22 cellular contexts compared by ENCODE assay signal in genomic region chr10:5606864-5607263, GRCh38. TPM values are rescaled to one million over a fixed set of nuclear protein-coding genes. Genes with fewer than 3 reads are reported as not detected.
DNase-seq lines count a peak whose midpoint lies in the region; ATAC-seq and TF ChIP-seq lines count a peak whose summit lies in the region.
"Had no signal": no experiment of that assay in that cellular context is flagged by ENCODE, and none has a peak within 500 bp of the region (broad histone marks: within the 10 kb centered on the region; RNA-seq: fewer than 3 reads in every experiment).

No MANE protein-coding gene starts in this region.

- TF ChIP-seq CTCF in SK-N-SH (IDR thresholded peaks at IDR 0.05) (no peak), OCI-LY3 (IDR thresholded peaks at IDR 0.05; ENCODE audit: low read depth, low read length) (peak; percentile 32; the same call in 1 of the 2 replicates), foreskin keratinocyte (conservative IDR thresholded peaks at IDR 0.05) (peak; percentile 28)

- H3K4me3 ChIP-seq in SK-N-SH (ENCODE audit: low read depth in 2 of 2, low read length in 1 of 2) (no peak overlapping the region), OCI-LY3 (ENCODE audit: low read length) (0 out of 2 replicates have a peak overlapping the region, but pooled peaks have one; percentile 38)
- H3K4me3 ChIP-seq: gastrocnemius medialis, skin epidermis, thyroid gland had no signal

- TF ChIP-seq RAD21 in SK-N-SH (IDR thresholded peaks at IDR 0.05; ENCODE audit: low read length) = 0 out of 2 replicates have a peak, but pooled peaks have one; percentile 7

- H3K36me3 ChIP-seq in SK-N-SH (replicated peaks in 1 of 2; ENCODE audit: control insufficient read depth in 1 of 2, insufficient read depth in 2 of 2, low read length in 1 of 2) (no peaks in the 10 kb centered on the region), OCI-LY3 (replicated peaks; ENCODE audit: low read depth, low read length) (no peaks in the 10 kb centered on the region)
- H3K36me3 ChIP-seq: esophagus muscularis mucosa, gastrocnemius medialis, neutrophil, thyroid gland had no signal

- no peaks in the 10 kb centered on the region for H3K79me2 ChIP-seq in SK-N-SH (ENCODE audit: insufficient read depth)
- no peaks in the 10 kb centered on the region for H3K79me2 ChIP-seq in OCI-LY3 (ENCODE audit: low read length)

- H3K4me2 ChIP-seq in SK-N-SH (no peak overlapping the region), OCI-LY3 (ENCODE audit: low read length) (peak overlapping the region; percentile 51)

- H4K20me1 ChIP-seq in SK-N-SH (ENCODE audit: insufficient read depth) (no peaks in the 10 kb centered on the region), OCI-LY3 (ENCODE audit: insufficient read depth, low read length) (no peaks in the 10 kb centered on the region)

- no peaks in the 10 kb centered on the region for H3F3A ChIP-seq in SK-N-SH (replicated peaks; ENCODE audit: insufficient read depth)

- no peak overlapping the region for H2AFZ ChIP-seq in SK-N-SH (ENCODE audit: low read depth)
- H2AFZ ChIP-seq in OCI-LY3 (ENCODE audit: low read depth, low read length) = no peak overlapping the region

- ATAC-seq in SK-N-SH treated with all-trans-retinoic acid at 6 μM for 48 hours (no peak), foreskin keratinocyte (no peak), GM19035 (IDR thresholded peaks at IDR 0.05; ENCODE audit: unreplicated experiment) (no peak)
- ATAC-seq: gastrocnemius medialis; stimulated activated effector memory CD8-positive, alpha-beta T cell treated with anti-CD3 and anti-CD28 coated beads, Interleukin-12 subunit alpha, Interleukin-12 subunit beta, amount 100 ng/mL, for 72 hours had no signal

- H3K27ac ChIP-seq in SK-N-SH (ENCODE audit: low read depth in 2 of 2, low read length in 1 of 2) (no peak overlapping the region), OCI-LY3 (ENCODE audit: low read length) (no peak overlapping the region), foreskin keratinocyte (no peak overlapping the region)
- H3K27ac ChIP-seq: esophagus muscularis mucosa, gastrocnemius medialis, neutrophil, skin epidermis, thyroid gland had no signal

- H3K9ac ChIP-seq in SK-N-SH (no peak overlapping the region), OCI-LY3 (ENCODE audit: low read length) (no peak overlapping the region)

- H3K9me2 ChIP-seq in SK-N-SH = no peaks in the 10 kb centered on the region

- CTCF ChIA-PET in SK-N-SH (lab: Yijun Ruan, JAX) = interaction anchor here (0.7 to 2.2 kb wide), 4 partner anchors 12 to 165 kb away, joined by 3 to 10 read pairs (median 5); no protein-coding TSS in a partner anchor

- POLR2A ChIA-PET in SK-N-SH (lab: Yijun Ruan, JAX) = no interaction called here

- H3K27me3 ChIP-seq in SK-N-SH (ENCODE audit: insufficient read depth) (no peaks in the 10 kb centered on the region), OCI-LY3 (ENCODE audit: low read depth, low read length) (peaks cover 9% of the 10 kb centered on the region; the same call in 1 of the 2 replicates), foreskin keratinocyte (no peaks in the 10 kb centered on the region)
- H3K27me3 ChIP-seq: esophagus muscularis mucosa, gastrocnemius medialis, thyroid gland had no signal

- H3K4me1 ChIP-seq in SK-N-SH (ENCODE audit: control insufficient read depth in 1 of 2, insufficient read depth in 2 of 2, low read depth in 1 of 2, low read length in 1 of 2) (no peaks in the 10 kb centered on the region; a peak in 1 of 4 replicates), OCI-LY3 (ENCODE audit: low read length) (no peaks in the 10 kb centered on the region), foreskin keratinocyte (peaks cover 25% of the 10 kb centered on the region)

- DNase-seq in SK-N-SH (no peak), ELR (ENCODE audit: low read depth) (peak; percentile 22), foreskin keratinocyte (no peak), NOMO-1 (lab: John Stamatoyannopoulos, UW; ENCODE audit: unreplicated experiment in 2 of 2) (no peak)
- DNase-seq in activated CD4-positive, CD25-positive, alpha-beta regulatory T cell treated with anti-CD3 and anti-CD28 coated beads, Interleukin-2, amount 50 U/mL, for 72 hours = no peak
- DNase-seq: 8988T; gastrocnemius medialis; H7; NCI-H1417; NCI-H2081 treated with DMSO at 0.1 percent for 48 hours; NCI-H510A; RPMI8226; stimulated activated CD4-positive, alpha-beta T cell treated with anti-CD3 and anti-CD28 coated beads, Interleukin-1b, Interleukin-23, amount 100 ng/mL, for 48 hours; T-helper 9 cell; thyroid gland had no signal

- H3K9me3 ChIP-seq in SK-N-SH = no peaks in the 10 kb centered on the region
- no peaks in the 10 kb centered on the region for H3K9me3 ChIP-seq in OCI-LY3 (ENCODE audit: insufficient read depth, low read length)
- H3K9me3 ChIP-seq: esophagus muscularis mucosa, gastrocnemius medialis, neutrophil, thyroid gland had no signal

- no peak for TF ChIP-seq EP300 in SK-N-SH (IDR thresholded peaks at IDR 0.05; ENCODE audit: borderline replicate concordance in 1 of 2, low read depth in 1 of 2, low read length in 1 of 2)

- WGBS in SK-N-SH (ENCODE audit: low lambda C conversion rate) = 87% methylated on average over 10 of the region's 10 CpGs

TF ChIP-seq in SK-N-SH, 30 proteins besides CTCF, POLR2A, EP300 and RAD21 (continues in another document):
- no peak for TF ChIP-seq GABPA (IDR thresholded peaks at IDR 0.05; ENCODE audit: low read depth)
- no peak for TF ChIP-seq SIN3A (IDR thresholded peaks at IDR 0.05; ENCODE audit: borderline replicate concordance, low read depth, low read length)
- TF ChIP-seq TAF1 (IDR thresholded peaks at IDR 0.05; ENCODE audit: borderline replicate concordance, low read depth, low read length) = no peak
- TF ChIP-seq CHD2 (IDR thresholded peaks at IDR 0.05; ENCODE audit: low read length, partially characterized antibody) = no peak
- no peak for TF ChIP-seq PBX3 (IDR thresholded peaks at IDR 0.05)
- no peak for TF ChIP-seq YY1 (IDR thresholded peaks at IDR 0.05; ENCODE audit: low read depth)
- no peak for TF ChIP-seq MXI1 (IDR thresholded peaks at IDR 0.05; ENCODE audit: low read depth, low read length)
- TF ChIP-seq FOSL2 (IDR thresholded peaks at IDR 0.05; ENCODE audit: borderline replicate concordance, low read depth) = no peak
- TF ChIP-seq RFX5 (IDR thresholded peaks at IDR 0.05; ENCODE audit: low read length) = no peak
- TF ChIP-seq POLR2AphosphoS5 (IDR thresholded peaks at IDR 0.05; ENCODE audit: low read depth, low read length) = no peak
- no peak for TF ChIP-seq FOXJ3 (CRISPR knock-in tag; IDR thresholded peaks at IDR 0.05)
- no peak for TF ChIP-seq JUND (IDR thresholded peaks at IDR 0.05)
- no peak for TF ChIP-seq EZH2phosphoT487 (IDR thresholded peaks at IDR 0.05; ENCODE audit: borderline replicate concordance, low read depth)

TF ChIP-seq in SK-N-SH treated with all-trans-retinoic acid at 6 μM for 48 hours, 23 proteins besides CTCF, POLR2A, EP300 and RAD21 (continues in another document):
- TF ChIP-seq ZFP30 (CRISPR knock-in tag; IDR thresholded peaks at IDR 0.05) (no peak), TSHZ2 (CRISPR knock-in tag; IDR thresholded peaks at IDR 0.05) (no peak), ZFP3 (CRISPR knock-in tag; IDR thresholded peaks at IDR 0.05) (no peak), SNAI2 (CRISPR knock-in tag; IDR thresholded peaks at IDR 0.05) (no peak), CSDC2 (CRISPR knock-in tag; IDR thresholded peaks at IDR 0.05) (no peak), ZNF8 (CRISPR knock-in tag; IDR thresholded peaks at IDR 0.05) (no peak), ZNF565 (CRISPR knock-in tag; conservative IDR thresholded peaks at IDR 0.05; ENCODE audit: low read depth) (no peak), POU6F1 (CRISPR knock-in tag; IDR thresholded peaks at IDR 0.05; ENCODE audit: borderline replicate concordance, low read depth) (no peak)

RNA-seq across cellular contexts. Expression of gene ASB13, which starts 59.5 kb away (rescaled TPM):
- polyA plus RNA-seq in SK-N-SH (2012; rRNA removed) = 9.2 TPM in 2 replicates
- polyA plus RNA-seq in SK-N-SH (2012; cell fraction: cytosol; rRNA removed) = 5.4 and 8.3 TPM in 2 replicates
- polyA plus RNA-seq in SK-N-SH (2012; cell fraction: nucleus; rRNA removed) = 8.1 and 8.3 TPM in 2 replicates
- total RNA-seq in foreskin keratinocyte = 15.6 and 16.6 TPM in 2 replicates
- polyA plus RNA-seq in foreskin keratinocyte = 14.3 and 16.6 TPM in 2 replicates
